8 cellular contexts compared by ENCODE assay signal in the genomic region with DNA sequence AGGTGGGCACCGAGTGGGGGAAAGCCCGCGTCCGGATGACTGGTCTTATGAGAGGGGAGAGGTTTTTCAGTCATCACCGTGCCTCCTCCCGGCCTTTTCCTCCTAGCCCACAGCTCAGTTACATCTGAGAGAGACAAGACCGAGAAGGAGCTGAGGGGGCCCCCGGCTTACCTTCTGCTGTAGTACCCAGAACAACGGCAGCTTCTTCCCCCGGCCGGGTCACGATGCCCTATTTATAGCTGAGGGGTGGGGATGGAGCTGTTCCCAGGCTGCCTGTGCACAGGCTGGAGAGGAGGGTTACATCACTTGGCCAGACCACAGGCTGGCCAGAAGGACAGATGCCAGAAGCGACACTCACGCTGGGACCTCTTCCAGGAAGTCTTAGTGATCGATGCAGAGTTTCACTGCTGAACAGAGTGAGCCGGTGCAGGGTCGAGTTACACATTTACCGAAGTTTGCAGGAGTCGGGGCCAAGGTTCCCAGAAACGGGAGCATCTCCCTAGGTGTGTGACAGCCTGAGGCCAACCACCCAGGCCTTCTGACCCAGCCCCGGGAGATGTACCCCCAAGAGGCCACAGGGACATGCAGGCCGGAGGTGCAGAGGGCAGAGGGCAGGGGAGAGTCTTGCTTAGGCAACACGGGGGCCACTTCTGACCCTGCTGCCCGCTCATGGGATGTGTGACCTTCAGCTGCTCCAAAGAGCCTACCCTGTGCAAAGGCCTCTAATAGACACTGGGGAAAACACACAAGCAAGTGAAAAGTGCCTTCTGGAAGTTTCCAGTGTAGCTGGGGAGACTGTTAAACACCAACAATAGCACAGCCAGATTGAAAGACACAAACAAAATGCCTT. TPM values are rescaled to one million over a fixed set of nuclear protein-coding genes. Genes with fewer than 3 reads are reported as not detected.
DNase-seq lines count a peak whose midpoint lies in the region; ATAC-seq and TF ChIP-seq lines count a peak whose summit lies in the region.

AGT (minus strand) TSS at position 208 of the 850 bp plus-strand sequence. CDS start 3,299 bp downstream, outside the sequence.

- H3K9me3 Mint-ChIP-seq in glutamatergic neuron (ENCODE audit: unreplicated experiment), result peaks cover 3% of the 10 kb centered on the region

- peaks cover 5% of the 10 kb centered on the region for H3K36me3 Mint-ChIP-seq in glutamatergic neuron (ENCODE audit: unreplicated experiment)

- TF ChIP-seq CTCF in glutamatergic neuron (IDR thresholded peaks at IDR 0.05; ENCODE audit: partially characterized antibody, unreplicated experiment), result no peak

- ATAC-seq in HG03432 (IDR thresholded peaks at IDR 0.05; ENCODE audit: unreplicated experiment), result no peak

- H3K4me1 Mint-ChIP-seq in glutamatergic neuron (ENCODE audit: low read depth, unreplicated experiment), result peaks cover 13% of the 10 kb centered on the region

- peak within 1 kb of the TSS; percentile 77 for H3K27ac Mint-ChIP-seq in glutamatergic neuron (ENCODE audit: unreplicated experiment)

- H3K4me3 Mint-ChIP-seq in glutamatergic neuron (ENCODE audit: unreplicated experiment), result peak within 1 kb of the TSS; percentile 55

- H3K27me3 Mint-ChIP-seq in glutamatergic neuron (ENCODE audit: unreplicated experiment), result no peaks in the 10 kb centered on the region

- DNase-seq in EL (peak; percentile 81), SHP77 treated with DMSO at 0.1 percent for 48 hours (lab: John Stamatoyannopoulos, UW) (peak; percentile 72), glutamatergic neuron (peak; percentile 44), putamen (ENCODE audit: low spot score) (peak; percentile 83), CD1c-positive myeloid dendritic cell (ENCODE audit: extremely low spot score) (no peak), NCI-H2227 (lab: John Stamatoyannopoulos, UW; ENCODE audit: unreplicated experiment) (no peak), NCI-H1436 (lab: John Stamatoyannopoulos, UW) (no peak)

RNA-seq across cellular contexts. Expression of gene AGT, which starts in this region (rescaled TPM):
- total RNA-seq in glutamatergic neuron (ENCODE audit: unreplicated experiment), result 6.3 TPM

Comparison
In these comparisons a context has a peak if more than half of its experiments do, and no peak if none do; other contexts are left out.
1. DNase-seq: peak in EL (single experiment), SHP77 treated with DMSO at 0.1 percent for 48 hours (single experiment), glutamatergic neuron (single experiment) and putamen (single experiment); none in CD1c-positive myeloid dendritic cell (single experiment), NCI-H2227 (single experiment) and NCI-H1436 (single experiment).